In the genomic region with DNA sequence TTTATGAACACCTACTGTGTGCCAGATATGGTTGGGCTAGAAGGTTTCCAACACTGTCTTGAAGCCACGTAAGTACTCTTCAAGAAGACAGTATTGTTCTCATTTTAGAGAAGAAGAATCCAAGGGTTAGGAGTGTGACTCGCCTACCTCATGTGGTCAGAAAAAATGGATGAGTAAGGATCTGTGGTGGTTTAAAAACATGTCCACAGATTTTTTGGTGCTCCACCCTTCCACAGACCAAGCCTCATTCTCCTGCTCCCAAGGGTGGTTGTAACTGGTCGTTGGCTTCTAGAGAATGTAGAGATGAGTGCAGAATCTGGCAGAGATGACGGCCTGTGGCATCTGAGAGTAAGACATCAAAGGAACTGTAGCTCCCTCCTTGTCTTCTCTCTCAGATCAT, we compare ENCODE assay signal across 25 cellular contexts. TPM values are rescaled to one million over a fixed set of nuclear protein-coding genes. Genes with fewer than 3 reads are reported as not detected.
DNase-seq lines count a peak whose midpoint lies in the region; ATAC-seq and TF ChIP-seq lines count a peak whose summit lies in the region.
"Had no signal": no experiment of that assay in that cellular context is flagged by ENCODE, and none has a peak within 500 bp of the region (broad histone marks: within the 10 kb centered on the region; RNA-seq: fewer than 3 reads in every experiment).

No MANE protein-coding gene starts in this region.

- H3K36me3 ChIP-seq in SJCRH30 = no peaks in the 10 kb centered on the region
- H3K36me3 ChIP-seq: ascending aorta, prostate gland had no signal

- TF ChIP-seq CTCF in AG04449 (IDR thresholded peaks at IDR 0.05; ENCODE audit: insufficient read depth, low read length, missing control alignments) (no peak), omental fat pad (IDR thresholded peaks at IDR 0.05) (no peak)

- H3K4me3 Mint-ChIP-seq in activated T-helper 17 cell treated with anti-CD3 and anti-CD28 coated beads, Interleukin-2, amount 50 U/mL, for 72 hours = no peak overlapping the region
- H3K4me3 Mint-ChIP-seq: activated naive CD4-positive, alpha-beta T cell treated with anti-CD3 and anti-CD28 coated beads for 36 hours; endodermal cell; memory B cell; nephron progenitor cell; T-helper 1 cell treated with Interleukin-12 subunit alpha and Interleukin-12 subunit beta and Interleukin-4 antibody, amounts not matched to agents 30 μg/mL and 1 μg/mL, for 36 hours had no signal

- H3K4me1 ChIP-seq in SJCRH30 = peaks cover 12% of the 10 kb centered on the region
- H3K4me1 ChIP-seq: ascending aorta, prostate gland had no signal

- H3K27me3 Mint-ChIP-seq in activated T-helper 17 cell treated with anti-CD3 and anti-CD28 coated beads, Interleukin-2, amount 50 U/mL, for 72 hours = no peaks in the 10 kb centered on the region
- H3K27me3 Mint-ChIP-seq: memory B cell had no signal

- no peak overlapping the region for H3K4me3 ChIP-seq in AG04449 (ENCODE audit: low read depth, low read length)
- no peak overlapping the region for H3K4me3 ChIP-seq in SJCRH30
- H3K4me3 ChIP-seq: ascending aorta, GM12878, prostate gland had no signal

- H3K4me1 Mint-ChIP-seq in activated T-helper 17 cell treated with anti-CD3 and anti-CD28 coated beads, Interleukin-2, amount 50 U/mL, for 72 hours = no peaks in the 10 kb centered on the region
- H3K4me1 Mint-ChIP-seq: memory B cell had no signal

- CTCF ChIA-PET in AG04449 (lab: Yijun Ruan, JAX) = interaction anchor here (0.6 kb wide), 1 partner anchor 56 kb away, joined by 3 read pairs; no protein-coding TSS in a partner anchor

- H3K9me3 ChIP-seq in SJCRH30 (replicated peaks) = no peaks in the 10 kb centered on the region
- H3K9me3 ChIP-seq: ascending aorta, prostate gland had no signal

- H3K27ac Mint-ChIP-seq in activated T-helper 17 cell treated with anti-CD3 and anti-CD28 coated beads, Interleukin-2, amount 50 U/mL, for 72 hours = no peak overlapping the region
- H3K27ac Mint-ChIP-seq: activated naive CD4-positive, alpha-beta T cell treated with anti-CD3 and anti-CD28 coated beads for 36 hours; endodermal cell; memory B cell; nephron progenitor cell; T-helper 1 cell treated with Interleukin-12 subunit alpha and Interleukin-12 subunit beta and Interleukin-4 antibody, amounts not matched to agents 30 μg/mL and 1 μg/mL, for 36 hours had no signal

- DNase-seq in AG04449 (ENCODE audit: low read depth, low spot score) = peak; percentile 29
- peak; percentile 14 for DNase-seq in HS-27A (ENCODE audit: low read depth)
- DNase-seq in glomerular visceral epithelial cell (ENCODE audit: extremely low spot score) = peak; percentile 53
- DNase-seq in omental fat pad (ENCODE audit: low spot score) = no peak
- DNase-seq in SJCRH30 = no peak
- DNase-seq in activated gamma-delta T cell treated with Interleukin-2 at 50 U/mL for 16 hours = no peak
- DNase-seq: activated CD4-positive, alpha-beta T cell treated with anti-CD3 and anti-CD28 coated beads, Interleukin-2, amount 50 U/mL, for 4 hours; activated naive CD4-positive, alpha-beta T cell treated with anti-CD3 and anti-CD28 coated beads for 36 hours; C1 segment of cervical spinal cord; endodermal cell; kidney glomerular epithelial cell; NCI-H1105 treated with DMSO at 0.1 percent for 48 hours; NCI-H526; nephron progenitor cell; SIG-M5; small intestine; stimulated activated CD4-positive, alpha-beta T cell treated with anti-CD3 and anti-CD28 coated beads, Interleukin-4, amount 100 ng/mL, for 1 hour had no signal

- H3K9me3 Mint-ChIP-seq in activated T-helper 17 cell treated with anti-CD3 and anti-CD28 coated beads, Interleukin-2, amount 50 U/mL, for 72 hours = no peaks in the 10 kb centered on the region
- H3K9me3 Mint-ChIP-seq: activated naive CD4-positive, alpha-beta T cell treated with anti-CD3 and anti-CD28 coated beads for 36 hours; endodermal cell; memory B cell; nephron progenitor cell; T-helper 1 cell treated with Interleukin-12 subunit alpha and Interleukin-12 subunit beta and Interleukin-4 antibody, amounts not matched to agents 30 μg/mL and 1 μg/mL, for 36 hours had no signal

- no peaks in the 10 kb centered on the region for H3K27me3 ChIP-seq in SJCRH30
- H3K27me3 ChIP-seq: ascending aorta had no signal

- POLR2A ChIA-PET in AG04449 (lab: Yijun Ruan, JAX) = no interaction called here

- H3K27ac ChIP-seq in SJCRH30 = no peak overlapping the region
- H3K27ac ChIP-seq: ascending aorta, prostate gland, VCaP had no signal

- ATAC-seq in activated T-helper 17 cell treated with anti-CD3 and anti-CD28 coated beads, Interleukin-2, amount 50 U/mL, for 72 hours (replicated peaks) = peak; percentile 50
- ATAC-seq in omental fat pad (ENCODE audit: low FRiP score) (no peak), GM19351 (IDR thresholded peaks at IDR 0.05; ENCODE audit: unreplicated experiment) (no peak)
- ATAC-seq: GM12878 had no signal

- H3K36me3 Mint-ChIP-seq in activated T-helper 17 cell treated with anti-CD3 and anti-CD28 coated beads, Interleukin-2, amount 50 U/mL, for 72 hours (ENCODE audit: low read depth) = peaks cover 7% of the 10 kb centered on the region

RNA-seq across cellular contexts. Expression of gene TTC7B, which starts 30.3 kb away (rescaled TPM):
- total RNA-seq in activated T-helper 17 cell treated with anti-CD3 and anti-CD28 coated beads, Interleukin-2, amount 50 U/mL, for 72 hours = 10 to 100 TPM in 1 of 2 donors, 1 to 10 TPM in 1; 5.2 to 10.2 TPM
- total RNA-seq in omental fat pad = 10 to 100 TPM; 31.9 to 56.3 (median 38.4) TPM
- 31.7 and 45.9 TPM in 2 replicates for total RNA-seq in SJCRH30 (2014; rRNA removed; shearing (Covaris generic))

Comparison
In these comparisons a context has a peak if more than half of its experiments do, and no peak if none do; other contexts are left out.
1. DNase-seq: peak in AG04449 (single experiment), HS-27A (single experiment) and glomerular visceral epithelial cell (single experiment); none in omental fat pad (single experiment), SJCRH30 (0 of 2) and activated gamma-delta T cell treated with Interleukin-2 at 50 U/mL for 16 hours (single experiment).